In genomic region chr2:152098033-152098797, GRCh38 we compare ENCODE assay signal across 8 cellular contexts. TPM values are rescaled to one million over a fixed set of nuclear protein-coding genes. Genes with fewer than 3 reads are reported as not detected.
A peak's percentile ranks its signal among the peaks of the same experiment; 100 is the strongest.
DNase-seq lines count a peak whose midpoint lies in the region; ATAC-seq and TF ChIP-seq lines count a peak whose summit lies in the region.

No MANE protein-coding gene starts in this region.

- peak; percentile 23 for DNase-seq in EH (ENCODE audit: low read depth)
- DNase-seq in HCT116 (ENCODE audit: low read depth, low spot score), result no peak
- no peak for DNase-seq in WERI-Rb-1
- DNase-seq in fibroblast of lung (ENCODE audit: low read depth in 2 of 2), result peak in 1 of 2 donors; percentile 18
- no peak for DNase-seq in posterior vena cava (ENCODE audit: low spot score)
- DNase-seq in cortex of kidney (lab: John Stamatoyannopoulos, UW), result no peak
- no peak for DNase-seq in mesenteric fat pad (ENCODE audit: low spot score)

- no peak for TF ChIP-seq EP300 in neural cell (conservative IDR thresholded peaks at IDR 0.05; ENCODE audit: poor library complexity, severe bottlenecking)

- H3K9me3 ChIP-seq in HCT116 (ENCODE audit: control insufficient read depth in 1 of 2, insufficient read depth in 1 of 2, low read depth in 1 of 2, low read length in 2 of 2), result no peaks in the 10 kb centered on the region
- H3K9me3 ChIP-seq in WERI-Rb-1 (ENCODE audit: severe bottlenecking), result no peaks in the 10 kb centered on the region
- no peaks in the 10 kb centered on the region for H3K9me3 ChIP-seq in fibroblast of lung (ENCODE audit: control insufficient read depth, insufficient read depth, low read depth, low read length)
- no peaks in the 10 kb centered on the region for H3K9me3 ChIP-seq in neural cell (ENCODE audit: low read length)

- no peaks in the 10 kb centered on the region for H3K27me3 ChIP-seq in HCT116 (ENCODE audit: insufficient read depth, low read length)
- no peaks in the 10 kb centered on the region for H3K27me3 ChIP-seq in WERI-Rb-1 (ENCODE audit: insufficient read depth, low read depth, severe bottlenecking)
- H3K27me3 ChIP-seq in fibroblast of lung (ENCODE audit: control insufficient read depth, insufficient read depth, low read length), result peaks cover 23% of the 10 kb centered on the region
- H3K27me3 ChIP-seq in neural cell (ENCODE audit: insufficient read depth, low read depth, low read length), result peaks cover 45% of the 10 kb centered on the region

- H3K9ac ChIP-seq in HCT116 (ENCODE audit: low read length) (peak overlapping the region; percentile 47), fibroblast of lung (ENCODE audit: insufficient read depth, low read length) (peak overlapping the region; percentile 11), neural cell (ENCODE audit: low read length) (peak overlapping the region; percentile 64)

- H3K79me2 ChIP-seq in HCT116 (ENCODE audit: insufficient read depth, low read length), result no peaks in the 10 kb centered on the region
- no peaks in the 10 kb centered on the region for H3K79me2 ChIP-seq in fibroblast of lung (ENCODE audit: control insufficient read depth, insufficient read depth, low read length)
- H3K79me2 ChIP-seq in neural cell (replicated peaks; ENCODE audit: insufficient read depth, low read length), result no peaks in the 10 kb centered on the region

- H3K4me1 ChIP-seq in HCT116 (ENCODE audit: control insufficient read depth in 1 of 2, insufficient read depth in 2 of 2, low read length in 2 of 2) (peaks cover 0 to 21% of the 10 kb centered on the region in 2 experiments; a peak in 2 of 4 replicates), fibroblast of lung (ENCODE audit: control insufficient read depth, extremely low read depth, insufficient read depth, low read length) (peaks cover 7% of the 10 kb centered on the region)

- POLR2A ChIA-PET in HCT116 (lab: Charles Lee), result no interaction called here

- H3K27ac ChIP-seq in HCT116 (ENCODE audit: low read depth, low read length) (peak overlapping the region; percentile 4; the same call in 1 of the 2 replicates), WERI-Rb-1 (no peak overlapping the region), fibroblast of lung (ENCODE audit: insufficient read depth, low read length) (no peak overlapping the region), neural cell (ENCODE audit: low read length) (no peak overlapping the region)

- H3K9me2 ChIP-seq in HCT116 (ENCODE audit: insufficient read depth) (no peaks in the 10 kb centered on the region), neural cell (ENCODE audit: insufficient read depth, low read length) (no peaks in the 10 kb centered on the region)

- H2AFZ ChIP-seq in HCT116 (ENCODE audit: low read depth, low read length, poor library complexity, severe bottlenecking) (peak overlapping the region; percentile 48), fibroblast of lung (ENCODE audit: low read length) (peak overlapping the region; percentile 41), neural cell (ENCODE audit: low read depth, low read length) (peak overlapping the region; percentile 86)

- RAD21 ChIA-PET in HCT116 (lab: Charles Lee; ENCODE audit: low non-redundant PET in 1 of 2, low total read pairs in 2 of 2, uncharacterized antibody in 2 of 2, unreplicated experiment in 2 of 2), result no interaction called here

- ATAC-seq in HCT116, result peak; percentile 61

- TF ChIP-seq POLR2A in HCT116 (IDR thresholded peaks at IDR 0.05; ENCODE audit: borderline replicate concordance, extremely low read depth, insufficient read depth, insufficient read length), result no peak

- H4K20me1 ChIP-seq in HCT116 (ENCODE audit: insufficient read depth), result no peaks in the 10 kb centered on the region
- peaks cover 2% of the 10 kb centered on the region for H4K20me1 ChIP-seq in fibroblast of lung (ENCODE audit: control insufficient read depth, extremely low read depth, insufficient read depth, low read length)
- no peaks in the 10 kb centered on the region for H4K20me1 ChIP-seq in neural cell (ENCODE audit: insufficient read depth)

- no TSS peak for BruUV-seq in HCT116 (replicated peaks; lab: Mats Ljungman, UMichigan)

- TF ChIP-seq CTCF in HCT116 (IDR thresholded peaks at IDR 0.05 in 2 of 3, conservative IDR thresholded peaks at IDR 0.05 in 1 of 3; ENCODE audit: borderline replicate concordance in 1 of 3, insufficient read depth in 1 of 3, low read depth in 2 of 3, low read length in 2 of 3), result no peak
- TF ChIP-seq CTCF in WERI-Rb-1 (IDR thresholded peaks at IDR 0.05; ENCODE audit: low read depth, low read length), result no peak
- TF ChIP-seq CTCF in fibroblast of lung (conservative IDR thresholded peaks at IDR 0.05 in 1 of 2, IDR thresholded peaks at IDR 0.05 in 1 of 2; ENCODE audit: low read depth in 1 of 2, low read length in 2 of 2), result no peak
- no peak for TF ChIP-seq CTCF in neural cell (IDR thresholded peaks at IDR 0.05; ENCODE audit: poor library complexity, severe bottlenecking)

- H3K36me3 ChIP-seq in HCT116 (ENCODE audit: control insufficient read depth in 1 of 2, insufficient read depth in 2 of 2, low read length in 2 of 2), result no peaks in the 10 kb centered on the region
- H3K36me3 ChIP-seq in WERI-Rb-1, result no peaks in the 10 kb centered on the region
- H3K36me3 ChIP-seq in fibroblast of lung (ENCODE audit: control insufficient read depth, insufficient read depth, low read length), result no peaks in the 10 kb centered on the region
- no peaks in the 10 kb centered on the region for H3K36me3 ChIP-seq in neural cell (ENCODE audit: insufficient read depth, low read length)

- peaks cover 3% of the 10 kb centered on the region for H3F3A ChIP-seq in neural cell (ENCODE audit: insufficient read depth, low read length, poor library complexity, severe bottlenecking)

- CTCF ChIA-PET in HCT116 (lab: Charles Lee), result no interaction called here

- TF ChIP-seq RAD21 in HCT116 (IDR thresholded peaks at IDR 0.05; ENCODE audit: low read depth) (no peak), neural cell (conservative IDR thresholded peaks at IDR 0.05) (no peak)

- H3K4me2 ChIP-seq in HCT116 (ENCODE audit: low read length), result peak overlapping the region; percentile 80
- peak overlapping the region; percentile 98 for H3K4me2 ChIP-seq in fibroblast of lung (ENCODE audit: extremely low read depth, insufficient read depth, low read length)
- peak overlapping the region; percentile 60 for H3K4me2 ChIP-seq in neural cell (ENCODE audit: low read length)

- intact Hi-C loops in HCT116 (cut with micrococcal nuclease) (no loop called here), posterior vena cava (cut with DNase I) (no loop called here)

- H3K4me3 ChIP-seq in HCT116 (replicated peaks in 1 of 2; ENCODE audit: low read depth in 1 of 2, low read length in 2 of 2) (peak overlapping the region; percentile 42 to 58), WERI-Rb-1 (ENCODE audit: low read depth, low read length) (peak overlapping the region; percentile 83), fibroblast of lung (replicated peaks in 1 of 4; ENCODE audit: control extremely low read depth in 1 of 4, insufficient read depth in 1 of 4, low read depth in 3 of 4, low read length in 4 of 4) (peak overlapping the region; percentile 51 to 65 (median 62)), neural cell (ENCODE audit: low read length) (peak overlapping the region; percentile 91)

TF ChIP-seq in HCT116, 20 proteins besides CTCF, POLR2A, EP300 and RAD21 (continues in another document):
- no peak for TF ChIP-seq SP1 (IDR thresholded peaks at IDR 0.05; ENCODE audit: low read depth)
- TF ChIP-seq SRF (IDR thresholded peaks at IDR 0.05; ENCODE audit: low read depth), result no peak
- TF ChIP-seq TCF7L2 (IDR thresholded peaks at IDR 0.05; ENCODE audit: borderline replicate concordance, extremely low read depth, insufficient read depth, insufficient read length), result no peak
- TF ChIP-seq JUND (IDR thresholded peaks at IDR 0.05), result no peak
- TF ChIP-seq YY1 (IDR thresholded peaks at IDR 0.05; ENCODE audit: extremely low read depth, insufficient replicate concordance, low read depth, low read length), result no peak

TF ChIP-seq in neural cell, 6 proteins besides CTCF, POLR2A, EP300 and RAD21:
- TF ChIP-seq EZH2 (IDR thresholded peaks at IDR 0.05; ENCODE audit: borderline replicate concordance, insufficient read depth, low read length, poor library complexity, severe bottlenecking) (no peak), MXI1 (conservative IDR thresholded peaks at IDR 0.05; ENCODE audit: poor library complexity, severe bottlenecking) (no peak), SMC3 (conservative IDR thresholded peaks at IDR 0.05; ENCODE audit: poor library complexity) (no peak), TAF1 (IDR thresholded peaks at IDR 0.05; ENCODE audit: low read depth) (no peak), REST (IDR thresholded peaks at IDR 0.05; ENCODE audit: borderline replicate concordance) (no peak), POLR2AphosphoS5 (IDR thresholded peaks at IDR 0.05) (no peak)

RNA-seq across cellular contexts. Expression of gene CACNB4, which starts 0.6 kb away (rescaled TPM):
- total RNA-seq in HCT116 (2021; ENCODE audit: unreplicated experiment), result 2.0 TPM
- polyA plus RNA-seq in HCT116 (2012), result 1.1 and 1.3 TPM in 2 replicates
- 0.66 and 2.1 TPM in 2 replicates for total RNA-seq in fibroblast of lung
- polyA plus RNA-seq in fibroblast of lung, result 0.85 and 2.5 TPM in 2 replicates
- 0.33 and 1.3 TPM in 2 replicates for polyA plus RNA-seq in fibroblast of lung (2012)
- 0.08 and 0.15 TPM in 2 replicates for polyA minus RNA-seq in fibroblast of lung (ENCODE audit: low replicate concordance)
- polyA plus RNA-seq in neural cell, result 29.0 and 31.1 TPM in 2 replicates
- polyA minus RNA-seq in neural cell, result 113 and 142 TPM in 2 replicates
- 10 to 100 TPM in 1 of 2 donors, 1 to 10 TPM in 1; 8.6 to 10.5 TPM for total RNA-seq in posterior vena cava
- total RNA-seq in mesenteric fat pad, result 1.7 TPM

Comparison
In these comparisons a context has a peak if more than half of its experiments do, and no peak if none do; other contexts are left out.
1. H3K9ac ChIP-seq: peak in every context shown above with its lines; median percentile 64 in neural cell; 47 in HCT116; 11 in fibroblast of lung.